22 cellular contexts compared by ENCODE assay signal in the genomic region with DNA sequence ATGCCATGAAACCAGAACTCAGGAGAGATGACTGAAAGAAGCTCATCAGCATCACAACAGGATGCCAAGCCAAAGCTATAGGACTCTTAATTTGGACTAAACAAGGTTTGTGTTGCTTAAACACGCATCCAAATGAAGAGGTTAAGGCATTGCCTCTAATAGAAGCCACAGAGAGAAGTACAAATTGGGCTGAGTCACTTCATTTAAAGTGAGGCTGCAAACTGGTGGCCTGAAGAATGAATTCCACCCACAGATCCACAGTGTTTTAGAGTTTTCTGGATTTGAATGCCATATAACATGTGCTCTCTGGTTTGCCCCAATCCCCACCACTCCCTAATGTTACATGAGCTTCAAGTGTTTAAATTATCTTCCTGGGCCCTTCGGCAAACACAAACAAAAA.
"Had no signal": no experiment of that assay in that cellular context is flagged by ENCODE, and none has a peak within 500 bp of the region (broad histone marks: within the 10 kb centered on the region; RNA-seq: fewer than 3 reads in every experiment).

No MANE protein-coding gene starts in this region.

- H3K4me3 ChIP-seq: colonic mucosa, lower lobe of right lung, right atrium auricular region, skin epidermis, tibial nerve had no signal

- H3K27me3 ChIP-seq: brain microvascular endothelial cell, colonic mucosa, right atrium auricular region, tibial nerve had no signal

- H3K36me3 Mint-ChIP-seq: activated naive CD8-positive, alpha-beta T cell treated with anti-CD3 and anti-CD28 coated beads for 36 hours had no signal

- FAIRE-seq: keratinocyte, urothelium cell line had no signal

- H3K27ac Mint-ChIP-seq: activated CD4-positive, alpha-beta T cell treated with anti-CD3 and anti-CD28 coated beads for 36 hours; activated naive CD8-positive, alpha-beta T cell treated with anti-CD3 and anti-CD28 coated beads for 36 hours; activated T-helper 1 cell treated with anti-CD3 and anti-CD28 coated beads, Interleukin-12 subunit alpha, Interleukin-12 subunit beta, Interleukin-2, Interleukin-4 antibody, amounts not matched to agents 30 ng/mL and 10 ng/mL and 1 ng/mL, durations not matched to agents 14 hours and 24 hours and 36 hours; nephron progenitor cell; stimulated activated naive CD8-positive, alpha-beta T cell treated with anti-CD3 and anti-CD28 coated beads, Interleukin-15, Interleukin-2, amounts not matched to agents 100 ng/mL and 50 ng/mL, for 24 hours had no signal

- H3K9me3 ChIP-seq: colonic mucosa, lower lobe of right lung, right atrium auricular region, tibial nerve had no signal

- H3K4me3 Mint-ChIP-seq: activated CD4-positive, alpha-beta T cell treated with anti-CD3 and anti-CD28 coated beads for 36 hours; activated naive CD8-positive, alpha-beta T cell treated with anti-CD3 and anti-CD28 coated beads for 36 hours; activated T-helper 1 cell treated with anti-CD3 and anti-CD28 coated beads, Interleukin-12 subunit alpha, Interleukin-12 subunit beta, Interleukin-2, Interleukin-4 antibody, amounts not matched to agents 30 ng/mL and 10 ng/mL and 1 ng/mL, durations not matched to agents 14 hours and 24 hours and 36 hours; nephron progenitor cell; stimulated activated naive CD8-positive, alpha-beta T cell treated with anti-CD3 and anti-CD28 coated beads, Interleukin-15, Interleukin-2, amounts not matched to agents 100 ng/mL and 50 ng/mL, for 24 hours had no signal

- H3K4me1 ChIP-seq: colonic mucosa, lower lobe of right lung, right atrium auricular region had no signal

- H3K9me3 Mint-ChIP-seq: activated naive CD8-positive, alpha-beta T cell treated with anti-CD3 and anti-CD28 coated beads for 36 hours; nephron progenitor cell; stimulated activated naive CD8-positive, alpha-beta T cell treated with anti-CD3 and anti-CD28 coated beads, Interleukin-15, Interleukin-2, amounts not matched to agents 100 ng/mL and 50 ng/mL, for 24 hours had no signal

- H3K27ac ChIP-seq: brain microvascular endothelial cell, colonic mucosa, lower lobe of right lung, right atrium auricular region, skin epidermis, tibial nerve had no signal

- H3K4me1 Mint-ChIP-seq: activated CD4-positive, alpha-beta T cell treated with anti-CD3 and anti-CD28 coated beads for 36 hours; activated naive CD8-positive, alpha-beta T cell treated with anti-CD3 and anti-CD28 coated beads for 36 hours had no signal

- ATAC-seq: activated CD4-positive, alpha-beta T cell treated with anti-CD3 and anti-CD28 coated beads for 36 hours; lower lobe of right lung had no signal

- H3K36me3 ChIP-seq: brain microvascular endothelial cell, colonic mucosa, lower lobe of right lung, right atrium auricular region, tibial nerve had no signal

- DNase-seq: activated CD4-positive, alpha-beta T cell treated with anti-CD3 and anti-CD28 coated beads for 36 hours; activated CD4-positive, alpha-beta T cell treated with anti-CD3 and anti-CD28 coated beads, Interleukin-2, amount 50 U/mL, for 48 hours; activated gamma-delta T cell treated with Interleukin-2 at 50 U/mL for 16 hours; activated naive CD8-positive, alpha-beta T cell treated with anti-CD3 and anti-CD28 coated beads for 36 hours; amygdala; brain microvascular endothelial cell; central memory CD4-positive, alpha-beta T cell; colonic mucosa; erythroblast; foreskin melanocyte; glutamatergic neuron; hypothalamus; lower lobe of right lung; nephron progenitor cell; occipital lobe had no signal
